Comparison of ENCODE assay signal across 1 cellular context in the genomic region with DNA sequence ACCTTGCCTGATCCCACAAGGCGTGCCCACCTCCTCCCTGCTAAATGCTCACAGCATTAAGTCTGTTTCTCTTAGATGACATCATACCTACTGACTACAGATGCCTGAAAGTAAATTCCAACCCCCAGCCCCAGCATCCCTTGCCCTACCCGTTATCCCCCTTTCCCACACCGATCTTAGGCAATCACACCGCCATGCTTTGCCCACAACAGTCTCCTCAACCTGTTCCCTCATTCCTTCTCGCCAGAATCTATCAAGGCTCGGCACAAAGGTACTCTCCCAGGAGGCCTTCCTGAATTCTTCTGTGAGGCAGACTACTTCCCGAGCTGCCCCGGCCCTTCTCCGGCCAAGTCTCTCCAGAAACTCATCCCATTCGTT.
TF ChIP-seq lines count a peak whose summit lies in the region.

No MANE protein-coding gene starts in this region.

TF ChIP-seq in GM23338, 12 proteins besides CTCF, POLR2A, EP300 and RAD21 (continued from another document):
- TF ChIP-seq, protein P1, sequence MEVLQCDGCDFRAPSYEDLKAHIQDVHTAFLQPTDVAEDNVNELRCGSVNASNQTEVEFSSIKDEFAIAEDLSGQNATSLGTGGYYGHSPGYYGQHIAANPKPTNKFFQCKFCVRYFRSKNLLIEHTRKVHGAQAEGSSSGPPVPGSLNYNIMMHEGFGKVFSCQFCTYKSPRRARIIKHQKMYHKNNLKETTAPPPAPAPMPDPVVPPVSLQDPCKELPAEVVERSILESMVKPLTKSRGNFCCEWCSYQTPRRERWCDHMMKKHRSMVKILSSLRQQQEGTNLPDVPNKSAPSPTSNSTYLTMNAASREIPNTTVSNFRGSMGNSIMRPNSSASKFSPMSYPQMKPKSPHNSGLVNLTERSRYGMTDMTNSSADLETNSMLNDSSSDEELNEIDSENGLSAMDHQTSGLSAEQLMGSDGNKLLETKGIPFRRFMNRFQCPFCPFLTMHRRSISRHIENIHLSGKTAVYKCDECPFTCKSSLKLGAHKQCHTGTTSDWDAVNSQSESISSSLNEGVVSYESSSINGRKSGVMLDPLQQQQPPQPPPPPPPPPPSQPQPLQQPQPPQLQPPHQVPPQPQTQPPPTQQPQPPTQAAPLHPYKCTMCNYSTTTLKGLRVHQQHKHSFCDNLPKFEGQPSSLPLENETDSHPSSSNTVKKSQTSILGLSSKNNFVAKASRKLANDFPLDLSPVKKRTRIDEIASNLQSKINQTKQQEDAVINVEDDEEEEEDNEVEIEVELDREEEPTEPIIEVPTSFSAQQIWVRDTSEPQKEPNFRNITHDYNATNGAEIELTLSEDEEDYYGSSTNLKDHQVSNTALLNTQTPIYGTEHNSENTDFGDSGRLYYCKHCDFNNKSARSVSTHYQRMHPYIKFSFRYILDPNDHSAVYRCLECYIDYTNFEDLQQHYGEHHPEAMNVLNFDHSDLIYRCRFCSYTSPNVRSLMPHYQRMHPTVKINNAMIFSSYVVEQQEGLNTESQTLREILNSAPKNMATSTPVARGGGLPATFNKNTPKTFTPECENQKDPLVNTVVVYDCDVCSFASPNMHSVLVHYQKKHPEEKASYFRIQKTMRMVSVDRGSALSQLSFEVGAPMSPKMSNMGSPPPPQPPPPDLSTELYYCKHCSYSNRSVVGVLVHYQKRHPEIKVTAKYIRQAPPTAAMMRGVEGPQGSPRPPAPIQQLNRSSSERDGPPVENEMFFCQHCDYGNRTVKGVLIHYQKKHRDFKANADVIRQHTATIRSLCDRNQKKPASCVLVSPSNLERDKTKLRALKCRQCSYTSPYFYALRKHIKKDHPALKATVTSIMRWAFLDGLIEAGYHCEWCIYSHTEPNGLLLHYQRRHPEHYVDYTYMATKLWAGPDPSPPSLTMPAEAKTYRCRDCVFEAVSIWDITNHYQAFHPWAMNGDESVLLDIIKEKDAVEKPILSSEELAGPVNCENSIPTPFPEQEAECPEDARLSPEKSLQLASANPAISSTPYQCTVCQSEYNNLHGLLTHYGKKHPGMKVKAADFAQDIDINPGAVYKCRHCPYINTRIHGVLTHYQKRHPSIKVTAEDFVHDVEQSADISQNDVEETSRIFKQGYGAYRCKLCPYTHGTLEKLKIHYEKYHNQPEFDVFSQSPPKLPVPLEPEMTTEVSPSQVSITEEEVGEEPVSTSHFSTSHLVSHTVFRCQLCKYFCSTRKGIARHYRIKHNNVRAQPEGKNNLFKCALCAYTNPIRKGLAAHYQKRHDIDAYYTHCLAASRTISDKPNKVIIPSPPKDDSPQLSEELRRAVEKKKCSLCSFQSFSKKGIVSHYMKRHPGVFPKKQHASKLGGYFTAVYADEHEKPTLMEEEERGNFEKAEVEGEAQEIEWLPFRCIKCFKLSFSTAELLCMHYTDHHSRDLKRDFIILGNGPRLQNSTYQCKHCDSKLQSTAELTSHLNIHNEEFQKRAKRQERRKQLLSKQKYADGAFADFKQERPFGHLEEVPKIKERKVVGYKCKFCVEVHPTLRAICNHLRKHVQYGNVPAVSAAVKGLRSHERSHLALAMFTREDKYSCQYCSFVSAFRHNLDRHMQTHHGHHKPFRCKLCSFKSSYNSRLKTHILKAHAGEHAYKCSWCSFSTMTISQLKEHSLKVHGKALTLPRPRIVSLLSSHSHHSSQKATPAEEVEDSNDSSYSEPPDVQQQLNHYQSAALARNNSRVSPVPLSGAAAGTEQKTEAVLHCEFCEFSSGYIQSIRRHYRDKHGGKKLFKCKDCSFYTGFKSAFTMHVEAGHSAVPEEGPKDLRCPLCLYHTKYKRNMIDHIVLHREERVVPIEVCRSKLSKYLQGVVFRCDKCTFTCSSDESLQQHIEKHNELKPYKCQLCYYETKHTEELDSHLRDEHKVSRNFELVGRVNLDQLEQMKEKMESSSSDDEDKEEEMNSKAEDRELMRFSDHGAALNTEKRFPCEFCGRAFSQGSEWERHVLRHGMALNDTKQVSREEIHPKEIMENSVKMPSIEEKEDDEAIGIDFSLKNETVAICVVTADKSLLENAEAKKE (CRISPR knock-in tag; IDR thresholded peaks at IDR 0.05): no peak
